8 cellular contexts compared by ENCODE assay signal in genomic region chr3:185585862-185586643, GRCh38. TPM values are rescaled to one million over a fixed set of nuclear protein-coding genes. Genes with fewer than 3 reads are reported as not detected.
DNase-seq lines count a peak whose midpoint lies in the region; ATAC-seq and TF ChIP-seq lines count a peak whose summit lies in the region.

Gene SENP2 (plus strand): TSS chr3:185586295. CDS start chr3:185586414, 119 bp downstream.

- H3K4me1 ChIP-seq in mammary epithelial cell (ENCODE audit: insufficient read depth, low read length) (peaks cover 11% of the 10 kb centered on the region), skeletal muscle tissue (ENCODE audit: control insufficient read depth in 3 of 3, insufficient read depth in 3 of 3, low read length in 3 of 3) (peaks cover 10 to 20% (median 18%) of the 10 kb centered on the region in 3 donors)

- ATAC-seq in GM18873 (IDR thresholded peaks at IDR 0.05; ENCODE audit: low FRiP score, unreplicated experiment) (peak; percentile 98), HG03139 (IDR thresholded peaks at IDR 0.05; ENCODE audit: unreplicated experiment) (peak; percentile 97)

- peak within 1 kb of the TSS; percentile 91 for H3K4me3 ChIP-seq in WERI-Rb-1 (ENCODE audit: low read depth, low read length)
- H3K4me3 ChIP-seq in mammary epithelial cell (replicated peaks in 1 of 3; ENCODE audit: insufficient read depth in 1 of 3, low read depth in 2 of 3, low read length in 3 of 3), result peak within 1 kb of the TSS; percentile 60 to 93 (median 82)
- peak within 1 kb of the TSS; percentile 56 for H3K4me3 ChIP-seq in iPS-18c (ENCODE audit: insufficient read depth, low read depth, low read length)
- peak within 1 kb of the TSS; percentile 80 to 97 (median 93) for H3K4me3 ChIP-seq in skeletal muscle tissue (ENCODE audit: low read length in 3 of 3)

- H3K27ac ChIP-seq in WERI-Rb-1 (peak within 1 kb of the TSS; percentile 86), mammary epithelial cell (ENCODE audit: insufficient read depth, low read depth, low read length) (peak within 1 kb of the TSS; percentile 83), skeletal muscle tissue (ENCODE audit: low read depth, low read length) (peak within 1 kb of the TSS; percentile 97)

- TF ChIP-seq CTCF in WERI-Rb-1 (IDR thresholded peaks at IDR 0.05; ENCODE audit: low read depth, low read length), result no peak
- no peak for TF ChIP-seq CTCF in mammary epithelial cell (conservative IDR thresholded peaks at IDR 0.05 in 1 of 2, IDR thresholded peaks at IDR 0.05 in 1 of 2; ENCODE audit: extremely low read depth in 1 of 2, insufficient read depth in 1 of 2, low read depth in 1 of 2, low read length in 2 of 2)

- dilution Hi-C loops in mammary epithelial cell (cut with HindIII; ENCODE audit: low sequenced_read_pairs), result no loop called here

- in situ Hi-C loops in ACHN (cut with HindIII; ENCODE audit: low pct_ligation_motif_present, low pct_unique_long_range_greater_than_20kb, low sequenced_read_pairs), result no loop called here
- in situ Hi-C loops in mammary epithelial cell (cut with MboI; ENCODE audit: low sequenced_read_pairs in 2 of 2), result no loop called here

- DNase-seq in ACHN, result peak; percentile 98
- DNase-seq in NCI-H2227 (lab: John Stamatoyannopoulos, UW; ENCODE audit: unreplicated experiment), result peak; percentile 99
- DNase-seq in WERI-Rb-1, result peak; percentile 99
- peak; percentile 99 for DNase-seq in mammary epithelial cell

- H3K79me2 ChIP-seq in mammary epithelial cell (ENCODE audit: insufficient read depth, low read length), result peaks cover 31% of the 10 kb centered on the region

- intact Hi-C loops in mammary epithelial cell (cut with micrococcal nuclease), result loop anchor here (5.0 kb wide), 1 partner anchor 89 kb away; the partner anchor contains the start of gene TMEM41A

- H3K36me3 ChIP-seq in WERI-Rb-1, result peaks cover 10% of the 10 kb centered on the region
- H3K36me3 ChIP-seq in mammary epithelial cell (ENCODE audit: insufficient read depth, low read length), result no peaks in the 10 kb centered on the region
- H3K36me3 ChIP-seq in skeletal muscle tissue (ENCODE audit: control insufficient read depth in 3 of 3, insufficient read depth in 3 of 3, low read length in 3 of 3), result no peaks in the 10 kb centered on the region

- H3K9ac ChIP-seq in mammary epithelial cell (ENCODE audit: insufficient read depth, low read length) (peak within 1 kb of the TSS; percentile 91), skeletal muscle tissue (ENCODE audit: low read depth in 1 of 3, low read length in 3 of 3) (peak within 1 kb of the TSS; percentile 91 to 97 (median 96))

- no peaks in the 10 kb centered on the region for H3K9me3 ChIP-seq in WERI-Rb-1 (ENCODE audit: severe bottlenecking)
- no peaks in the 10 kb centered on the region for H3K9me3 ChIP-seq in mammary epithelial cell (replicated peaks; ENCODE audit: insufficient read depth, low read length)
- no peaks in the 10 kb centered on the region for H3K9me3 ChIP-seq in iPS-18c (ENCODE audit: control insufficient read depth, insufficient read depth, low read length)
- no peaks in the 10 kb centered on the region for H3K9me3 ChIP-seq in skeletal muscle tissue (ENCODE audit: control insufficient read depth in 3 of 3, low read length in 3 of 3)

- no peaks in the 10 kb centered on the region for H4K20me1 ChIP-seq in mammary epithelial cell (ENCODE audit: insufficient read depth, low read length)

- H3K4me2 ChIP-seq in mammary epithelial cell (ENCODE audit: insufficient read depth, low read depth, low read length), result peak within 1 kb of the TSS; percentile 82

- H3K27me3 ChIP-seq in WERI-Rb-1 (ENCODE audit: insufficient read depth, low read depth, severe bottlenecking) (no peaks in the 10 kb centered on the region), mammary epithelial cell (ENCODE audit: insufficient read depth, low read length) (no peaks in the 10 kb centered on the region), skeletal muscle tissue (ENCODE audit: control insufficient read depth in 3 of 3, insufficient read depth in 3 of 3, low read length in 3 of 3) (no peaks in the 10 kb centered on the region)

- WGBS in mammary epithelial cell (ENCODE audit: low coverage, missing lambda C conversion rate), result 2% methylated on average over 33 of the region's 62 CpGs

- CTCF ChIA-PET in mammary epithelial cell (lab: Charles Lee; ENCODE audit: low non-redundant PET), result interaction anchor here (0.6 to 1.0 kb wide), 2 partner anchors 27 to 950 kb away, joined by 3 read pairs; no protein-coding TSS in a partner anchor

- H2AFZ ChIP-seq in mammary epithelial cell (ENCODE audit: low read depth, low read length), result peak within 1 kb of the TSS; percentile 92

- BruUV-seq in mammary epithelial cell (replicated peaks; lab: Mats Ljungman, UMichigan), result no TSS peak

RNA-seq across cellular contexts. Expression of gene SENP2, which starts in this region (rescaled TPM):
- 10 to 100 TPM; 27.5 to 41.7 TPM for total RNA-seq in mammary epithelial cell
- 7.7 TPM for polyA plus RNA-seq in mammary epithelial cell
- 18.1 TPM for polyA minus RNA-seq in mammary epithelial cell
- total RNA-seq in skeletal muscle tissue, result 39.1 TPM

Comparison
In these comparisons a context has a peak if more than half of its experiments do, and no peak if none do; other contexts are left out.
1. Peak in every context shown above with its lines: DNase-seq, ATAC-seq, H3K4me3 ChIP-seq and H3K27ac ChIP-seq.